ENCODE assay signal across 33 cellular contexts in genomic region chr20:31934491-31934890, GRCh38. TPM values are rescaled to one million over a fixed set of nuclear protein-coding genes. Genes with fewer than 3 reads are reported as not detected.
"Had no signal": no experiment of that assay in that cellular context is flagged by ENCODE, and none has a peak within 500 bp of the region (broad histone marks: within the 10 kb centered on the region; RNA-seq: fewer than 3 reads in every experiment).

No MANE protein-coding gene starts in this region.

- FAIRE-seq: pancreas had no signal

- H3K4me3 Mint-ChIP-seq: naive thymus-derived CD4-positive, alpha-beta T cell; natural killer cell; nephron; neural progenitor cell; stimulated activated memory B cell treated with anti-CD40 and anti-IgM and Interleukin-4, amounts not matched to agents 10 μg/mL and 1 μg/mL and 100 μg/mL, for 72 hours; stimulated activated naive CD8-positive, alpha-beta T cell treated with anti-CD3 and anti-CD28 coated beads, Interleukin-15, amount 100 ng/mL, for 72 hours; type B pancreatic cell had no signal

- DNase-seq: naive thymus-derived CD4-positive, alpha-beta T cell; natural killer cell; nucleus accumbens; pancreas; psoas muscle; right cardiac atrium; spleen; stimulated activated CD4-positive, alpha-beta T cell treated with anti-CD3 and anti-CD28 coated beads, Interleukin-12 subunit alpha, Interleukin-12 subunit beta, amount 100 ng/mL, for 4 hours; stimulated activated CD4-positive, alpha-beta T cell treated with anti-CD3 and anti-CD28 coated beads, Interleukin-1b, Interleukin-23, amount 100 ng/mL, for 48 hours; stimulated activated CD4-positive, alpha-beta T cell treated with anti-CD3 and anti-CD28 coated beads, Interleukin-4, amount 100 ng/mL, for 1 hour; stimulated activated CD4-positive, alpha-beta T cell treated with anti-CD3 and anti-CD28 coated beads, Interleukin-4, amount 100 ng/mL, for 4 hours; stimulated activated CD8-positive, alpha-beta memory T cell treated with anti-CD3 and anti-CD28 coated beads, Interleukin-4, amount 100 ng/mL, for 48 hours; stimulated activated naive CD4-positive, alpha-beta T cell; stimulated activated naive CD8-positive, alpha-beta T cell treated with anti-CD3 and anti-CD28 coated beads, Interleukin-15, amount 100 ng/mL, for 72 hours; stimulated activated naive CD8-positive, alpha-beta T cell treated with anti-CD3 and anti-CD28 coated beads, Interleukin-15, Interleukin-2, amounts not matched to agents 100 U/mL and 50 U/mL, for 24 hours; substantia nigra; testis; tibial artery; transverse colon; upper lobe of right lung; uterus had no signal

- H3K27me3 ChIP-seq: neural progenitor cell, neutrophil, pancreas, suprapubic skin, testis, upper lobe of right lung, uterus had no signal

- H3K4me1 ChIP-seq: pancreas, psoas muscle, spleen, suprapubic skin, testis, tibial artery, transverse colon, upper lobe of right lung, uterus had no signal

- H3K27ac ChIP-seq: neural progenitor cell, neutrophil, pancreas, psoas muscle, skin epidermis, spleen, suprapubic skin, testis, tibial artery, transverse colon, upper lobe of right lung, uterus had no signal

- H2AFZ ChIP-seq: neural progenitor cell had no signal

- H3K4me3 ChIP-seq: neural progenitor cell, pancreas, psoas muscle, skin epidermis, smooth muscle cell, spleen, suprapubic skin, testis, tibial artery, transverse colon, upper lobe of right lung, uterus had no signal

- H3K36me3 ChIP-seq: neural progenitor cell, neutrophil, pancreas, spleen, suprapubic skin, tibial artery, transverse colon, upper lobe of right lung, uterus had no signal

- H3K4me1 Mint-ChIP-seq: natural killer cell; neural progenitor cell; stimulated activated naive CD8-positive, alpha-beta T cell treated with anti-CD3 and anti-CD28 coated beads, Interleukin-15, amount 100 ng/mL, for 72 hours had no signal

- ATAC-seq: naive thymus-derived CD4-positive, alpha-beta T cell; natural killer cell; pancreas; psoas muscle; sciatic nerve; stimulated activated memory B cell treated with anti-CD40 and anti-IgM and Interleukin-4, amounts not matched to agents 10 μg/mL and 1 μg/mL and 100 μg/mL, for 72 hours; stimulated activated naive CD8-positive, alpha-beta T cell treated with anti-CD3 and anti-CD28 coated beads, Interleukin-15, amount 100 ng/mL, for 72 hours; stimulated activated naive CD8-positive, alpha-beta T cell treated with anti-CD3 and anti-CD28 coated beads, Interleukin-15, Interleukin-2, amounts not matched to agents 100 U/mL and 50 U/mL, for 24 hours; upper lobe of right lung had no signal

- H3K4me2 ChIP-seq: neural progenitor cell, smooth muscle cell had no signal

- H3K9ac ChIP-seq: neural progenitor cell had no signal

- H3K36me3 Mint-ChIP-seq: naive thymus-derived CD4-positive, alpha-beta T cell; natural killer cell; neural progenitor cell; type B pancreatic cell had no signal

- H3K9me3 Mint-ChIP-seq: naive thymus-derived CD4-positive, alpha-beta T cell; natural killer cell; nephron; neural progenitor cell; stimulated activated memory B cell treated with anti-CD40 and anti-IgM and Interleukin-4, amounts not matched to agents 10 μg/mL and 1 μg/mL and 100 μg/mL, for 72 hours; stimulated activated naive CD8-positive, alpha-beta T cell treated with anti-CD3 and anti-CD28 coated beads, Interleukin-15, amount 100 ng/mL, for 72 hours; type B pancreatic cell had no signal

- H3K27ac Mint-ChIP-seq: naive thymus-derived CD4-positive, alpha-beta T cell; natural killer cell; nephron; neural progenitor cell; progenitor cell of endocrine pancreas; stimulated activated memory B cell treated with anti-CD40 and anti-IgM and Interleukin-4, amounts not matched to agents 10 μg/mL and 1 μg/mL and 100 μg/mL, for 72 hours; stimulated activated naive CD8-positive, alpha-beta T cell treated with anti-CD3 and anti-CD28 coated beads, Interleukin-15, amount 100 ng/mL, for 72 hours; type B pancreatic cell had no signal

- H3K9me3 ChIP-seq: neutrophil, pancreas, psoas muscle, spleen, suprapubic skin, testis, tibial artery, transverse colon, upper lobe of right lung, uterus had no signal

RNA-seq across cellular contexts. Expression of gene XKR7, which starts 33.5 kb away (rescaled TPM):
- total RNA-seq: natural killer cell, omental fat pad, osteocyte, right cardiac atrium, sciatic nerve, smooth muscle cell, suprapubic skin had no signal
- polyA plus RNA-seq: naive thymus-derived CD4-positive, alpha-beta T cell; smooth muscle cell had no signal
